1 cellular context compared by ENCODE assay signal in genomic region chr1:1225238-1225845, GRCh38.
TF ChIP-seq lines count a peak whose summit lies in the region.

No MANE protein-coding gene starts in this region.

TF ChIP-seq in HepG2, 621 proteins besides CTCF, POLR2A, EP300 and RAD21:
- TF ChIP-seq AGO2 (optimal IDR thresholded peaks at IDR 0.05; ENCODE audit: low read depth, low read length) (peak; percentile 83), ZNF280B (CRISPR knock-in tag; IDR thresholded peaks at IDR 0.05; ENCODE audit: borderline replicate concordance) (0 out of 2 replicates have a peak, but pooled peaks have one; percentile 17), ZNF12 (CRISPR knock-in tag; IDR thresholded peaks at IDR 0.05) (no peak), HOXD1 (CRISPR knock-in tag; IDR thresholded peaks at IDR 0.05) (no peak), RBFOX2 (IDR thresholded peaks at IDR 0.05; ENCODE audit: low read depth, low read length) (peak; percentile 68; the same call in 1 of the 2 replicates)
